ENCODE assay signal across 8 cellular contexts in genomic region chr2:118185210-118186109, GRCh38.
DNase-seq lines count a peak whose midpoint lies in the region; ATAC-seq and TF ChIP-seq lines count a peak whose summit lies in the region.

No MANE protein-coding gene starts in this region.

- peaks cover 4% of the 10 kb centered on the region for H3K27me3 ChIP-seq in kidney epithelial cell (ENCODE audit: control insufficient read depth, insufficient read depth, low read length)

- peak; percentile 19 for DNase-seq in NK-92 treated with Interleukin-12 subunit alpha and Interleukin-12 subunit beta, amount 100 ng/mL, for 24 hours (lab: John Stamatoyannopoulos, UW)
- no peak for DNase-seq in NK-92 (lab: John Stamatoyannopoulos, UW; ENCODE audit: unreplicated experiment)
- peak; percentile 52 for DNase-seq in NCI-H146 treated with DMSO at 0.1 percent for 48 hours (lab: John Stamatoyannopoulos, UW; ENCODE audit: unreplicated experiment)
- peak; percentile 9 for DNase-seq in cerebellum (ENCODE audit: low spot score)
- no peak for DNase-seq in kidney epithelial cell (ENCODE audit: low read depth)
- peak; percentile 41 for DNase-seq in stimulated activated CD4-positive, alpha-beta T cell treated with anti-CD3 and anti-CD28 coated beads, Interleukin-12 subunit alpha, Interleukin-12 subunit beta, amount 100 ng/mL, for 4 hours

- peak overlapping the region; percentile 55 for H3K4me3 ChIP-seq in kidney epithelial cell (ENCODE audit: low read depth, low read length)

- no peak for TF ChIP-seq CTCF in kidney epithelial cell (IDR thresholded peaks at IDR 0.05; ENCODE audit: insufficient read depth, low read length, poor library complexity, severe bottlenecking)

- H3K36me3 ChIP-seq in kidney epithelial cell (ENCODE audit: control insufficient read depth, insufficient read depth, low read length): no peaks in the 10 kb centered on the region

- peak; percentile 77 for ATAC-seq in HG02852 (IDR thresholded peaks at IDR 0.05; ENCODE audit: unreplicated experiment)
- peak; percentile 74 to 77 for ATAC-seq in activated CD4-positive, CD25-positive, alpha-beta regulatory T cell treated with anti-CD3 and anti-CD28 coated beads, Interleukin-2, amount 50 U/mL, for 24 hours

Comparison
In these comparisons a context has a peak if more than half of its experiments do, and no peak if none do; other contexts are left out.
1. DNase-seq: peak in NK-92 treated with Interleukin-12 subunit alpha and Interleukin-12 subunit beta, amount 100 ng/mL, for 24 hours (single experiment), NCI-H146 treated with DMSO at 0.1 percent for 48 hours (single experiment), cerebellum (single experiment) and stimulated activated CD4-positive, alpha-beta T cell treated with anti-CD3 and anti-CD28 coated beads, Interleukin-12 subunit alpha, Interleukin-12 subunit beta, amount 100 ng/mL, for 4 hours (single experiment); none in NK-92 (single experiment) and kidney epithelial cell (single experiment).